8 cellular contexts compared by ENCODE assay signal in genomic region chr19:11964858-11965645, GRCh38. TPM values are rescaled to one million over a fixed set of nuclear protein-coding genes. Genes with fewer than 3 reads are reported as not detected.
A peak's percentile ranks its signal among the peaks of the same experiment; 100 is the strongest.
DNase-seq lines count a peak whose midpoint lies in the region; ATAC-seq and TF ChIP-seq lines count a peak whose summit lies in the region.

Gene ZNF763, plus strand, starts transcription at chr19:11965040. Its CDS starts 169 bp downstream, at chr19:11965209.

- H3K4me3 Mint-ChIP-seq in activated naive CD8-positive, alpha-beta T cell treated with anti-CD3 and anti-CD28 coated beads, Interleukin-2, amount 10 ng/mL, durations not matched to agents 7 days and 5 days: peak within 1 kb of the TSS; percentile 96
- peak within 1 kb of the TSS; percentile 84 for H3K4me3 Mint-ChIP-seq in osteocyte (ENCODE audit: unreplicated experiment)

- H3K9me3 Mint-ChIP-seq in activated naive CD8-positive, alpha-beta T cell treated with anti-CD3 and anti-CD28 coated beads, Interleukin-2, amount 10 ng/mL, durations not matched to agents 7 days and 5 days: peaks cover 3% of the 10 kb centered on the region
- H3K9me3 Mint-ChIP-seq in osteocyte (ENCODE audit: unreplicated experiment): no peaks in the 10 kb centered on the region

- TF ChIP-seq CTCF in LNCaP clone FGC (IDR thresholded peaks at IDR 0.05; ENCODE audit: control insufficient read depth, extremely low read depth, insufficient read depth): no peak
- no peak for TF ChIP-seq CTCF in cardiac muscle cell (IDR thresholded peaks at IDR 0.05; ENCODE audit: low read depth, low read length)
- no peak for TF ChIP-seq CTCF in osteocyte (IDR thresholded peaks at IDR 0.05)
- TF ChIP-seq CTCF in thoracic aorta (IDR thresholded peaks at IDR 0.05): no peak

- DNase-seq in DMS114 treated with DMSO at 0.1 percent for 48 hours (lab: John Stamatoyannopoulos, UW; ENCODE audit: unreplicated experiment) (peak; percentile 35), LNCaP clone FGC (ENCODE audit: low read depth) (peak; percentile 58), SKM-1 treated with dmso at 0.1 percent for 144 hours (lab: John Stamatoyannopoulos, UW; ENCODE audit: unreplicated experiment) (peak; percentile 86), cardiac muscle cell (ENCODE audit: low read depth in 1 of 2, low spot score in 1 of 2) (peak; percentile 88 to 95), osteocyte (ENCODE audit: extremely low spot score, unreplicated experiment) (peak; percentile 94), thoracic aorta (ENCODE audit: low spot score) (peak; percentile 82)
- peak; percentile 88 for DNase-seq in activated naive CD8-positive, alpha-beta T cell treated with anti-CD3 and anti-CD28 coated beads, Interleukin-2, amount 10 ng/mL, durations not matched to agents 7 days and 5 days

- H3K27ac ChIP-seq in cardiac muscle cell (peak within 1 kb of the TSS; percentile 85), thoracic aorta (peak within 1 kb of the TSS; percentile 86 to 93)

- POLR2A ChIA-PET in activated naive CD8-positive, alpha-beta T cell treated with anti-CD3 and anti-CD28 coated beads, Interleukin-2, amount 10 ng/mL, durations not matched to agents 7 days and 5 days (lab: Charles Lee): interaction anchor here (0.5 to 2.5 kb wide), 10 partner anchors 11 to 972 kb away, joined by 3 to 34 read pairs (median 4); partner anchors contain the start of genes ZNF20, ZNF433 and ZNF700

- H3K27me3 ChIP-seq in cardiac muscle cell (no peaks in the 10 kb centered on the region), thoracic aorta (replicated peaks; ENCODE audit: insufficient read depth) (no peaks in the 10 kb centered on the region)

- H3K9me3 ChIP-seq in cardiac muscle cell (ENCODE audit: low read depth): no peaks in the 10 kb centered on the region
- no peaks in the 10 kb centered on the region for H3K9me3 ChIP-seq in thoracic aorta

- H3K4me3 ChIP-seq in LNCaP clone FGC (ENCODE audit: low read depth, low read length) (peak within 1 kb of the TSS; percentile 74), cardiac muscle cell (peak within 1 kb of the TSS; percentile 71), thoracic aorta (peak within 1 kb of the TSS; percentile 84)

- no peaks in the 10 kb centered on the region for H3K36me3 ChIP-seq in cardiac muscle cell
- H3K36me3 ChIP-seq in thoracic aorta: peaks cover 2% of the 10 kb centered on the region

- ATAC-seq in GM21723 (IDR thresholded peaks at IDR 0.05; ENCODE audit: unreplicated experiment): peak; percentile 87
- ATAC-seq in activated naive CD8-positive, alpha-beta T cell treated with anti-CD3 and anti-CD28 coated beads, Interleukin-2, amount 10 ng/mL, durations not matched to agents 7 days and 5 days (ENCODE audit: low read depth): peak; percentile 93
- peak; percentile 80 for ATAC-seq in thoracic aorta (ENCODE audit: insufficient number of reproducible peaks, low FRiP score, low read depth)

- H3K27ac Mint-ChIP-seq in activated naive CD8-positive, alpha-beta T cell treated with anti-CD3 and anti-CD28 coated beads, Interleukin-2, amount 10 ng/mL, durations not matched to agents 7 days and 5 days: peak within 1 kb of the TSS; percentile 93
- H3K27ac Mint-ChIP-seq in osteocyte (ENCODE audit: unreplicated experiment): peak within 1 kb of the TSS; percentile 98

- H3K27me3 Mint-ChIP-seq in activated naive CD8-positive, alpha-beta T cell treated with anti-CD3 and anti-CD28 coated beads, Interleukin-2, amount 10 ng/mL, durations not matched to agents 7 days and 5 days: no peaks in the 10 kb centered on the region
- H3K27me3 Mint-ChIP-seq in osteocyte (ENCODE audit: unreplicated experiment): no peaks in the 10 kb centered on the region

- H3K4me1 ChIP-seq in cardiac muscle cell (ENCODE audit: low read depth): peaks cover 3% of the 10 kb centered on the region
- H3K4me1 ChIP-seq in thoracic aorta (ENCODE audit: control insufficient read depth in 1 of 2, low read depth in 2 of 2): peaks cover 10 to 22% of the 10 kb centered on the region in 2 donors

- peaks cover 20% of the 10 kb centered on the region for H3K4me1 Mint-ChIP-seq in activated naive CD8-positive, alpha-beta T cell treated with anti-CD3 and anti-CD28 coated beads, Interleukin-2, amount 10 ng/mL, durations not matched to agents 7 days and 5 days
- peaks cover 18% of the 10 kb centered on the region for H3K4me1 Mint-ChIP-seq in osteocyte (ENCODE audit: unreplicated experiment)

- peaks cover 9% of the 10 kb centered on the region for H3K36me3 Mint-ChIP-seq in activated naive CD8-positive, alpha-beta T cell treated with anti-CD3 and anti-CD28 coated beads, Interleukin-2, amount 10 ng/mL, durations not matched to agents 7 days and 5 days
- H3K36me3 Mint-ChIP-seq in osteocyte (ENCODE audit: unreplicated experiment): peaks cover 7% of the 10 kb centered on the region

RNA-seq across cellular contexts. Expression of gene ZNF763, which starts in this region (rescaled TPM):
- 1 to 10 TPM; 5.2 to 6.1 TPM for total RNA-seq in activated naive CD8-positive, alpha-beta T cell treated with anti-CD3 and anti-CD28 coated beads, Interleukin-2, amount 10 ng/mL, durations not matched to agents 7 days and 5 days
- 4.2 and 4.6 TPM in 2 replicates for total RNA-seq in cardiac muscle cell
- 5.2 and 10.0 TPM in 2 replicates for polyA plus RNA-seq in cardiac muscle cell
- total RNA-seq in osteocyte: 2.1 and 4.3 TPM in 2 replicates
- 1 to 10 TPM; 2.3 to 5.9 TPM for total RNA-seq in thoracic aorta

Comparison
In these comparisons a context has a peak if more than half of its experiments do, and no peak if none do; other contexts are left out.
1. Peak in every context shown above with its lines: DNase-seq, ATAC-seq, H3K4me3 ChIP-seq and H3K27ac ChIP-seq.
2. DNase-seq: peak in every context shown above with its lines; median percentile 94 in osteocyte; 92 in cardiac muscle cell; 88 in activated naive CD8-positive, alpha-beta T cell treated with anti-CD3 and anti-CD28 coated beads, Interleukin-2, amount 10 ng/mL, durations not matched to agents 7 days and 5 days; 86 in SKM-1 treated with dmso at 0.1 percent for 144 hours; 82 in thoracic aorta; 58 in LNCaP clone FGC; 35 in DMS114 treated with DMSO at 0.1 percent for 48 hours.